ENCODE assay signal across 30 cellular contexts in the genomic region with DNA sequence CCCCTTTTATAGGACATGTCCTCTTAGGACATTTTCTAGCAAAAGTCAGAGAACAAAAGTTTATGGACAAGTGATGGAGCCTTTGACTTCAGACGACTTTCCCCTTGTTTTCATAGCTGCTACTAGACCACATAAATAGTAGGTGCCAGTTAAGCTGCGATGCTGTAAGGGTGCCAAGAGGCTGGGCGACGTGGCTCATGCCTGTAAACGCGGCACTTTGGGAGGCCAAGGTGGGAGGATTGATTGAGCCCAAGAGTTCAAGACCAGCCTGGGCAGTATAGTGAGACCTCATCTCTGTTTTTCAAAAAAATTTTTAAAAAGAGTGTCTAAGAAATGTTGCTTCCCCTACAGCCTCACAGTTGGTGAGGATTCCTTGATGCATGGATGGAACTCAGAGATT. TPM values are rescaled to one million over a fixed set of nuclear protein-coding genes. Genes with fewer than 3 reads are reported as not detected.
A peak's percentile ranks its signal among the peaks of the same experiment; 100 is the strongest.
DNase-seq lines count a peak whose midpoint lies in the region; ATAC-seq, FAIRE-seq and TF ChIP-seq lines count a peak whose summit lies in the region.
"Had no signal": no experiment of that assay in that cellular context is flagged by ENCODE, and none has a peak within 500 bp of the region (broad histone marks: within the 10 kb centered on the region; RNA-seq: fewer than 3 reads in every experiment).

No MANE protein-coding gene starts in this region.

- TF ChIP-seq CTCF in HepG2 (CRISPR knock-in tag; IDR thresholded peaks at IDR 0.05) (no peak), right lobe of liver (IDR thresholded peaks at IDR 0.05) (no peak)

- H2AFZ ChIP-seq in HepG2 (ENCODE audit: low read length), result no peak overlapping the region

- in situ Hi-C loops in HepG2 (cut with HindIII; ENCODE audit: extremely low pct_ligation_motif_present, low pct_unique_long_range_greater_than_20kb), result no loop called here

- H3K79me2 ChIP-seq in HepG2 (ENCODE audit: insufficient read depth, low read length), result no peaks in the 10 kb centered on the region

- H3K4me2 ChIP-seq in HepG2 (ENCODE audit: low read depth, low read length), result no peak overlapping the region
- H3K4me2 ChIP-seq: A549; BLaER1; BLaER1 treated with 17β-estradiol and CSF1 and Interleukin-3, amounts not matched to agents 10 nM and 100 nM had no signal

- no TSS peak for BruUV-seq in HepG2 (replicated peaks; lab: Mats Ljungman, UMichigan)

- no peak for TF ChIP-seq RAD21 in HepG2 (CRISPR knock-in tag; IDR thresholded peaks at IDR 0.05)

- no peak overlapping the region for H3K9ac ChIP-seq in HepG2 (ENCODE audit: insufficient read depth, low read depth, low read length)
- H3K9ac ChIP-seq: BLaER1; BLaER1 treated with 17β-estradiol and CSF1 and Interleukin-3, amounts not matched to agents 10 nM and 100 nM had no signal

- TF ChIP-seq POLR2A in HepG2 (IDR thresholded peaks at IDR 0.05; ENCODE audit: insufficient read depth in 1 of 2, low read depth in 2 of 2, low read length in 2 of 2) (no peak), right lobe of liver (IDR thresholded peaks at IDR 0.05) (no peak)

- intact Hi-C loops in HepG2 (cut with micrococcal nuclease; ENCODE audit: unreplicated experiment) (no loop called here), right lobe of liver (cut with DNase I) (no loop called here)

- POLR2A ChIA-PET in HepG2 (lab: Yijun Ruan, JAX), result no interaction called here

- no peak for TF ChIP-seq EP300 in HepG2 (IDR thresholded peaks at IDR 0.05; ENCODE audit: low read depth in 2 of 2, low read length in 2 of 2)
- TF ChIP-seq EP300 in HepG2 (CRISPR knock-in tag; IDR thresholded peaks at IDR 0.05; ENCODE audit: borderline replicate concordance), result no peak

- H3K27ac ChIP-seq in HepG2 (ENCODE audit: extremely low read length, insufficient read depth, low read length) (no peak overlapping the region), right lobe of liver (no peak overlapping the region)
- H3K27ac ChIP-seq: 22Rv1; A549; BLaER1; BLaER1 treated with 17β-estradiol and CSF1 and Interleukin-3, amounts not matched to agents 10 nM and 100 nM; C4-2B had no signal

- DNase-seq in HepG2 (ENCODE audit: low spot score), result no peak
- no peak for DNase-seq in right lobe of liver
- peak; percentile 51 for DNase-seq in mesenteric fat pad (ENCODE audit: low spot score)
- DNase-seq in NCI-H2029 treated with DMSO at 0.1 percent for 48 hours (lab: John Stamatoyannopoulos, UW), result no peak
- DNase-seq: 8988T; ACHN; AML-193; BE2C; C1 segment of cervical spinal cord; Caco-2; Calu3; CD4-positive, alpha-beta memory T cell; CD4-positive, alpha-beta T cell; CD4-positive, CD25-positive, alpha-beta regulatory T cell; CD8-positive, alpha-beta memory T cell; CD8-positive, alpha-beta T cell; COR-L47; DMS 273 treated with DMSO at 0.1 percent for 48 hours; DMS153; DMS79; DMS79 treated with DMSO at 0.1 percent for 48 hours; DND-41; EL had no signal

- H3K4me3 ChIP-seq in HepG2 (replicated peaks in 1 of 3; ENCODE audit: insufficient read depth in 1 of 3, low read depth in 2 of 3, low read length in 3 of 3) (no peak overlapping the region), right lobe of liver (no peak overlapping the region)
- H3K4me3 ChIP-seq: A549; BLaER1; BLaER1 treated with 17β-estradiol and CSF1 and Interleukin-3, amounts not matched to agents 10 nM and 100 nM had no signal

- H3K9me3 ChIP-seq in HepG2 (ENCODE audit: low read length) (no peaks in the 10 kb centered on the region), right lobe of liver (no peaks in the 10 kb centered on the region)
- H3K9me3 ChIP-seq: A549; BE2C; BLaER1; BLaER1 treated with 17β-estradiol and CSF1 and Interleukin-3, amounts not matched to agents 10 nM and 100 nM; Caco-2 had no signal

- ATAC-seq in HepG2, result no peak
- no peak for ATAC-seq in right lobe of liver
- ATAC-seq: A549; CD8-positive, alpha-beta T cell had no signal

- H4K20me1 ChIP-seq in HepG2 (ENCODE audit: insufficient read depth, low read length), result no peaks in the 10 kb centered on the region
- H4K20me1 ChIP-seq: BLaER1; BLaER1 treated with 17β-estradiol and CSF1 and Interleukin-3, amounts not matched to agents 10 nM and 100 nM had no signal

- H3K4me1 ChIP-seq in HepG2 (ENCODE audit: insufficient read depth, low read length), result no peaks in the 10 kb centered on the region
- no peaks in the 10 kb centered on the region for H3K4me1 ChIP-seq in right lobe of liver
- H3K4me1 ChIP-seq: A549, BE2C, BLaER1 had no signal

- H3K36me3 ChIP-seq in HepG2 (replicated peaks in 1 of 2; ENCODE audit: control insufficient read depth in 1 of 2, insufficient read depth in 2 of 2, low read length in 2 of 2) (no peaks in the 10 kb centered on the region), right lobe of liver (no peaks in the 10 kb centered on the region)
- H3K36me3 ChIP-seq: BE2C; BLaER1; BLaER1 treated with 17β-estradiol and CSF1 and Interleukin-3, amounts not matched to agents 10 nM and 100 nM had no signal

- no peak for FAIRE-seq in HepG2 (lab: Jason Lieb, UNC)
- FAIRE-seq: A204.1, A549, D721Med had no signal

- CTCF ChIA-PET in HepG2 (lab: Yijun Ruan, JAX; ENCODE audit: low intra/inter-chr PET ratio, low total read pairs), result no interaction called here

- WGBS in HepG2 (ENCODE audit: low lambda C conversion rate), result 27% methylated on average over 6 of the region's 6 CpGs
- 84% methylated on average over 5 of the region's 6 CpGs for WGBS in right lobe of liver (ENCODE audit: insufficient coverage, low coverage, low lambda C conversion rate, missing lambda C conversion rate)

- peaks cover 3 to 54% of the 10 kb centered on the region in 2 experiments for H3K27me3 ChIP-seq in HepG2 (ENCODE audit: control insufficient read depth in 1 of 2, insufficient read depth in 2 of 2, low read length in 2 of 2)
- no peaks in the 10 kb centered on the region for H3K27me3 ChIP-seq in right lobe of liver
- H3K27me3 ChIP-seq: BE2C; BLaER1; BLaER1 treated with 17β-estradiol and CSF1 and Interleukin-3, amounts not matched to agents 10 nM and 100 nM had no signal

TF ChIP-seq in HepG2, 621 proteins besides CTCF, POLR2A, EP300 and RAD21:
- TF ChIP-seq SNAI1 (CRISPR knock-in tag; IDR thresholded peaks at IDR 0.05; ENCODE audit: borderline replicate concordance) (no peak), ZNF30 (CRISPR knock-in tag; IDR thresholded peaks at IDR 0.05) (no peak), ZNF615 (CRISPR knock-in tag; IDR thresholded peaks at IDR 0.05; ENCODE audit: borderline replicate concordance) (0 out of 2 replicates have a peak, but pooled peaks have one; percentile 42)

RNA-seq across cellular contexts. Expression of a gene that starts 2.2 kb away (rescaled TPM):
- total RNA-seq in HepG2 (2016; rRNA removed; fragmentation: Illumina TruSeq; extraction: Trizol), result 0.17 and 0.20 TPM in 2 replicates
- total RNA-seq in HepG2 (2016; cell fraction: cytosol; rRNA removed; fragmentation: Illumina TruSeq; extraction: Trizol; ENCODE audit: low read depth), result 0.09 and 0.20 TPM in 2 replicates
- total RNA-seq in HepG2 (2016; cell fraction: insoluble cytoplasmic fraction; rRNA removed; fragmentation: Illumina TruSeq; extraction: Trizol), result 0.12 and 0.41 TPM in 2 replicates
- total RNA-seq in HepG2 (2016; cell fraction: membrane; rRNA removed; fragmentation: Illumina TruSeq; extraction: Trizol), result 0.25 and 0.31 TPM in 2 replicates
- 0.31 and 0.50 TPM in 2 replicates for total RNA-seq in HepG2 (2016; cell fraction: nucleus; rRNA removed; fragmentation: Illumina TruSeq; extraction: Trizol)
- 0.99 and 1.8 TPM in 2 replicates for polyA plus RNA-seq in HepG2 (2011; rRNA removed)
- 0.29 and 0.58 TPM in 2 replicates for polyA plus RNA-seq in HepG2 (2011; cell fraction: cytosol; rRNA removed)
- 4.4 and 5.8 TPM in 2 replicates for polyA plus RNA-seq in HepG2 (2011; cell fraction: nucleus; rRNA removed)
- polyA plus RNA-seq in HepG2 (2012), result 0.13 and 0.15 TPM in 2 replicates
- 0.06 and 0.43 TPM in 2 replicates for polyA plus RNA-seq in HepG2 (2016; cell fraction: cytosol; fragmentation: Illumina TruSeq; extraction: Trizol; ENCODE audit: low read depth)
- 0.14 and 0.59 TPM in 2 replicates for polyA plus RNA-seq in HepG2 (2016; cell fraction: insoluble cytoplasmic fraction; fragmentation: Illumina TruSeq; extraction: Trizol; ENCODE audit: low read depth)
- 0.12 and 0.13 TPM in 2 replicates for polyA plus RNA-seq in HepG2 (2016; cell fraction: membrane; fragmentation: Illumina TruSeq; extraction: Trizol; ENCODE audit: low read depth)
- 0.21 and 0.93 TPM in 2 replicates for polyA plus RNA-seq in HepG2 (2016; cell fraction: nucleus; fragmentation: Illumina TruSeq; extraction: Trizol; ENCODE audit: insufficient read depth, low read depth)
- 0.70 and 6.0 TPM in 2 replicates for polyA minus RNA-seq in HepG2 (2011; rRNA and poly(A)+ RNA removed; ENCODE audit: low replicate concordance)
- polyA minus RNA-seq in HepG2 (2011; cell fraction: cytosol; rRNA and poly(A)+ RNA removed), result 0.20 and 0.88 TPM in 2 replicates
- polyA minus RNA-seq in HepG2 (2011; cell fraction: nucleus; rRNA and poly(A)+ RNA removed), result 2.1 and 3.5 TPM in 2 replicates
- 1 to 10 TPM in 3 of 6 experiments, under 1 TPM in 3; 0.66 to 1.9 (median 1.1) TPM for total RNA-seq in right lobe of liver
- 6.3 TPM for total RNA-seq in mesenteric fat pad
